18 cellular contexts compared by ENCODE assay signal in genomic region chr11:35017528-35018342, GRCh38.
DNase-seq lines count a peak whose midpoint lies in the region; ATAC-seq and TF ChIP-seq lines count a peak whose summit lies in the region.
"Had no signal": no experiment of that assay in that cellular context is flagged by ENCODE, and none has a peak within 500 bp of the region (broad histone marks: within the 10 kb centered on the region; RNA-seq: fewer than 3 reads in every experiment).

No MANE protein-coding gene starts in this region.

- no peak overlapping the region for H2BK5ac ChIP-seq in IMR-90 (ENCODE audit: low read depth, low read length, poor library complexity, severe bottlenecking)

- no peak overlapping the region for H2AK9ac ChIP-seq in IMR-90 (replicated peaks; ENCODE audit: low read depth, low read length, poor library complexity)

- peaks cover 4 to 21% of the 10 kb centered on the region in 2 experiments; a peak in 2 of 4 replicates for H3K79me1 ChIP-seq in IMR-90 (ENCODE audit: low read depth in 1 of 2, low read length in 2 of 2)

- peak overlapping the region; percentile 58 for H4K91ac ChIP-seq in IMR-90 (ENCODE audit: insufficient read depth, low read depth, low read length)

- POLR2A ChIA-PET in IMR-90 (lab: Charles Lee; ENCODE audit: unreplicated experiment): interaction anchor here (0.7 to 1.2 kb wide), 2 partner anchors 13 to 124 kb away, joined by 3 read pairs; no protein-coding TSS in a partner anchor

- no peaks in the 10 kb centered on the region for H4K20me1 ChIP-seq in IMR-90 (ENCODE audit: insufficient read depth, low read length)

- peak overlapping the region; percentile 91 for H3K14ac ChIP-seq in IMR-90 (replicated peaks; ENCODE audit: low read depth, low read length)

- WGBS in IMR-90 (ENCODE audit: extremely low coverage in 2 of 2, insufficient read length in 1 of 2), 2 experiments: 79% methylated on average over 5 of the region's 8 CpGs; no CpG with 5 or more reads in 1 of the 2 experiments

- H3K9me1 ChIP-seq in IMR-90 (ENCODE audit: insufficient read depth, low read length): peaks cover 14% of the 10 kb centered on the region

- H2AFZ ChIP-seq in IMR-90 (replicated peaks; ENCODE audit: low read length, poor library complexity): peak overlapping the region; percentile 36
- H2AFZ ChIP-seq: PC-9 had no signal

- TF ChIP-seq CTCF in IMR-90 (conservative IDR thresholded peaks at IDR 0.05; ENCODE audit: low read depth, low read length) (no peak), left lung (IDR thresholded peaks at IDR 0.05) (no peak)

- dilution Hi-C loops in IMR-90 (cut with HindIII; ENCODE audit: low sequenced_read_pairs, unreplicated experiment): no loop called here

- peak overlapping the region; percentile 85; the same call in 2 of the 3 replicates for H2BK15ac ChIP-seq in IMR-90 (ENCODE audit: low read depth, low read length)

- H3K4me3 ChIP-seq in IMR-90 (ENCODE audit: insufficient read depth, low read depth, low read length) (no peak overlapping the region), left lung (no peak overlapping the region)
- H3K4me3 ChIP-seq: PC-9 had no signal

- H4K8ac ChIP-seq in IMR-90 (ENCODE audit: low read depth in 2 of 2, low read length in 2 of 2): peak overlapping the region in 1 of 2 experiments; percentile 74; a peak in 2 of 4 replicates

- in situ Hi-C loops in IMR-90 (cut with MboI; ENCODE audit: low sequenced_read_pairs): no loop called here

- no peaks in the 10 kb centered on the region for H3K36me3 ChIP-seq in IMR-90 (ENCODE audit: control insufficient read depth, insufficient read depth, low read length)
- no peaks in the 10 kb centered on the region for H3K36me3 ChIP-seq in left lung

- peak overlapping the region; percentile 77 for H3K23ac ChIP-seq in IMR-90 (ENCODE audit: low read depth, low read length)

- DNase-seq in EH (ENCODE audit: low read depth) (peak; percentile 35), IMR-90 (peak; percentile 34), astrocyte of the hippocampus (ENCODE audit: low read depth, low spot score) (peak; percentile 61), iPS-NIHi11 (ENCODE audit: low spot score) (peak; percentile 17), left lung (no peak), AG20443 (ENCODE audit: low spot score) (no peak), OCI-M2 (lab: John Stamatoyannopoulos, UW; ENCODE audit: unreplicated experiment) (no peak)
- DNase-seq: CD8-positive, alpha-beta T cell; DMS79 treated with DMSO at 0.1 percent for 48 hours; GF-D8; NCI-H1048; NCI-H1694; NCI-H345; NCI-H526 treated with DMSO at 0.1 percent for 48 hours; PC-9; Right ventricle myocardium superior had no signal

- H3K27ac ChIP-seq in IMR-90 (ENCODE audit: insufficient read depth, low read length): no peak overlapping the region
- no peak overlapping the region for H3K27ac ChIP-seq in left lung
- H3K27ac ChIP-seq: PC-9 had no signal

- intact Hi-C loops in IMR-90 (cut with micrococcal nuclease) (no loop called here), left lung (cut with DNase I) (no loop called here)

- peak overlapping the region; percentile 51; the same call in 1 of the 2 replicates for H3K18ac ChIP-seq in IMR-90 (ENCODE audit: low read depth, low read length)

- TF ChIP-seq POLR2A in IMR-90 (IDR thresholded peaks at IDR 0.05; ENCODE audit: low read depth, low read length): no peak

- H3K9me3 ChIP-seq in IMR-90 (ENCODE audit: control insufficient read depth, insufficient read depth, low read length) (no peaks in the 10 kb centered on the region), left lung (no peaks in the 10 kb centered on the region)

- H3K9ac ChIP-seq in IMR-90 (ENCODE audit: low read depth, low read length): no peak overlapping the region

- TF ChIP-seq RAD21 in IMR-90 (IDR thresholded peaks at IDR 0.05; ENCODE audit: low read length): no peak

- H3K56ac ChIP-seq in IMR-90 (ENCODE audit: extremely low read depth, insufficient read depth, low read length): no peak overlapping the region

- peak overlapping the region; percentile 96 for H2AK5ac ChIP-seq in IMR-90 (ENCODE audit: low read depth, low read length)

- ATAC-seq in IMR-90 (ENCODE audit: low read depth) (no peak), GM18873 (IDR thresholded peaks at IDR 0.05; ENCODE audit: low FRiP score, unreplicated experiment) (no peak), left lung (no peak)
- ATAC-seq: CD8-positive, alpha-beta T cell; SK-N-SH treated with all-trans-retinoic acid at 6 μM for 48 hours had no signal

- H2BK120ac ChIP-seq in IMR-90 (ENCODE audit: low read depth, low read length): peak overlapping the region; percentile 75

- no TSS peak for BruUV-seq in IMR-90 (replicated peaks; lab: Mats Ljungman, UMichigan)

- peak overlapping the region; percentile 78 for H3K4ac ChIP-seq in IMR-90 (ENCODE audit: low read depth, low read length)

- H3K27me3 ChIP-seq in IMR-90 (ENCODE audit: control insufficient read depth, insufficient read depth, low read length): no peaks in the 10 kb centered on the region
- H3K27me3 ChIP-seq in left lung: no peaks in the 10 kb centered on the region

- CTCF ChIA-PET in IMR-90 (lab: Yijun Ruan, JAX): interaction anchor here (0.6 kb wide), 1 partner anchor 12 kb away, joined by 3 read pairs; no protein-coding TSS in a partner anchor

- H2BK20ac ChIP-seq in IMR-90 (ENCODE audit: low read depth, low read length): peak overlapping the region; percentile 82

- H3K4me1 ChIP-seq in IMR-90 (ENCODE audit: control insufficient read depth, insufficient read depth, low read length) (peaks cover 12% of the 10 kb centered on the region), left lung (peaks cover 0 to 8% of the 10 kb centered on the region in 2 donors)

- no peak overlapping the region for H4K5ac ChIP-seq in IMR-90 (ENCODE audit: low read depth, low read length)

- H3K4me2 ChIP-seq in IMR-90 (ENCODE audit: low read depth, low read length): no peak overlapping the region
- H3K4me2 ChIP-seq: PC-9 had no signal

TF ChIP-seq in IMR-90, 13 proteins besides CTCF, POLR2A, EP300 and RAD21:
- TF ChIP-seq MAZ (IDR thresholded peaks at IDR 0.05; ENCODE audit: borderline replicate concordance, low read depth, low read length): no peak
- no peak for TF ChIP-seq BHLHE40 (IDR thresholded peaks at IDR 0.05; ENCODE audit: low read depth, low read length)
- no peak for TF ChIP-seq SMC3 (IDR thresholded peaks at IDR 0.05; ENCODE audit: low read depth, low read length)
- TF ChIP-seq MAFK (IDR thresholded peaks at IDR 0.05; ENCODE audit: low read depth, low read length): no peak
- no peak for TF ChIP-seq FOS (IDR thresholded peaks at IDR 0.05; ENCODE audit: low read depth, low read length)
- no peak for TF ChIP-seq RCOR1 (IDR thresholded peaks at IDR 0.05; ENCODE audit: insufficient replicate concordance, low read length)
- no peak for TF ChIP-seq NFE2L2 (IDR thresholded peaks at IDR 0.05; ENCODE audit: low read depth, low read length)
- TF ChIP-seq ELK1 (IDR thresholded peaks at IDR 0.05; ENCODE audit: borderline replicate concordance, low read depth, low read length): no peak
- no peak for TF ChIP-seq CHD1 (IDR thresholded peaks at IDR 0.05; ENCODE audit: low read depth, low read length)

Comparison
In these comparisons a context has a peak if more than half of its experiments do, and no peak if none do; other contexts are left out.
1. DNase-seq: peak in EH (single experiment), IMR-90 (single experiment), astrocyte of the hippocampus (single experiment) and iPS-NIHi11 (single experiment); none in left lung (0 of 2), AG20443 (single experiment) and OCI-M2 (single experiment).